8 cellular contexts compared by ENCODE assay signal in genomic region chr14:89425931-89426330, GRCh38. TPM values are rescaled to one million over a fixed set of nuclear protein-coding genes. Genes with fewer than 3 reads are reported as not detected.
DNase-seq lines count a peak whose midpoint lies in the region; ATAC-seq and TF ChIP-seq lines count a peak whose summit lies in the region.

No MANE protein-coding gene starts in this region.

- no peaks in the 10 kb centered on the region for H3K36me3 Mint-ChIP-seq in activated CD4-positive, alpha-beta memory T cell treated with anti-CD3 and anti-CD28 coated beads for 36 hours
- peaks cover 7% of the 10 kb centered on the region for H3K36me3 Mint-ChIP-seq in activated CD4-positive, alpha-beta memory T cell treated with anti-CD3 and anti-CD28 coated beads, Interleukin-2, amount 10 ng/mL, durations not matched to agents 7 days and 5 days (ENCODE audit: low read depth)

- TF ChIP-seq CTCF in astrocyte of the spinal cord (IDR thresholded peaks at IDR 0.05; ENCODE audit: low read depth, low read length) = no peak
- TF ChIP-seq CTCF in GM20000 (IDR thresholded peaks at IDR 0.05; ENCODE audit: extremely low read depth, missing control alignments) = no peak

- POLR2A ChIA-PET in activated CD4-positive, alpha-beta memory T cell treated with anti-CD3 and anti-CD28 coated beads for 36 hours (lab: Charles Lee) = interaction anchor here (0.6 kb wide), 1 partner anchor 79 kb away, joined by 3 read pairs; no protein-coding TSS in a partner anchor
- POLR2A ChIA-PET in activated CD4-positive, alpha-beta memory T cell treated with anti-CD3 and anti-CD28 coated beads, Interleukin-2, amount 10 ng/mL, durations not matched to agents 7 days and 5 days (lab: Charles Lee) = interaction anchor here (0.6 kb wide), 1 partner anchor 18 kb away, joined by 3 read pairs; no protein-coding TSS in a partner anchor

- no peaks in the 10 kb centered on the region for H3K27me3 Mint-ChIP-seq in activated CD4-positive, alpha-beta memory T cell treated with anti-CD3 and anti-CD28 coated beads for 36 hours
- no peaks in the 10 kb centered on the region for H3K27me3 Mint-ChIP-seq in activated CD4-positive, alpha-beta memory T cell treated with anti-CD3 and anti-CD28 coated beads, Interleukin-2, amount 10 ng/mL, durations not matched to agents 7 days and 5 days

- DNase-seq in activated CD4-positive, alpha-beta memory T cell treated with anti-CD3 and anti-CD28 coated beads for 36 hours = peak; percentile 26
- DNase-seq in activated CD4-positive, alpha-beta memory T cell treated with anti-CD3 and anti-CD28 coated beads, Interleukin-2, amount 10 ng/mL, durations not matched to agents 7 days and 5 days = no peak
- DNase-seq in astrocyte of the spinal cord (ENCODE audit: low read depth, low spot score) (peak; percentile 98), sciatic nerve (ENCODE audit: low spot score) (no peak), GM20000 (ENCODE audit: low spot score) (no peak), SKM-1 (lab: John Stamatoyannopoulos, UW; ENCODE audit: unreplicated experiment) (no peak)

- peaks cover 73% of the 10 kb centered on the region for H3K4me1 Mint-ChIP-seq in activated CD4-positive, alpha-beta memory T cell treated with anti-CD3 and anti-CD28 coated beads for 36 hours (ENCODE audit: low read depth)
- peaks cover 66% of the 10 kb centered on the region for H3K4me1 Mint-ChIP-seq in activated CD4-positive, alpha-beta memory T cell treated with anti-CD3 and anti-CD28 coated beads, Interleukin-2, amount 10 ng/mL, durations not matched to agents 7 days and 5 days

- H3K4me3 ChIP-seq in astrocyte of the spinal cord (ENCODE audit: low read depth, low read length) = no peak overlapping the region

- ATAC-seq in HG03342 (IDR thresholded peaks at IDR 0.05; ENCODE audit: unreplicated experiment) (peak; percentile 22), sciatic nerve (peak; percentile 25), GM18519 (IDR thresholded peaks at IDR 0.05; ENCODE audit: low FRiP score, unreplicated experiment) (no peak)

- in situ Hi-C loops in astrocyte of the spinal cord (cut with HindIII; ENCODE audit: low sequenced_read_pairs) = no loop called here

- no peak overlapping the region for H3K4me3 Mint-ChIP-seq in activated CD4-positive, alpha-beta memory T cell treated with anti-CD3 and anti-CD28 coated beads for 36 hours
- H3K4me3 Mint-ChIP-seq in activated CD4-positive, alpha-beta memory T cell treated with anti-CD3 and anti-CD28 coated beads, Interleukin-2, amount 10 ng/mL, durations not matched to agents 7 days and 5 days = no peak overlapping the region

- intact Hi-C loops in activated CD4-positive, alpha-beta memory T cell treated with anti-CD3 and anti-CD28 coated beads for 36 hours (cut with micrococcal nuclease) = no loop called here
- intact Hi-C loops in sciatic nerve (cut with DNase I) = no loop called here

- H3K27ac Mint-ChIP-seq in activated CD4-positive, alpha-beta memory T cell treated with anti-CD3 and anti-CD28 coated beads for 36 hours = no peak overlapping the region
- no peak overlapping the region for H3K27ac Mint-ChIP-seq in activated CD4-positive, alpha-beta memory T cell treated with anti-CD3 and anti-CD28 coated beads, Interleukin-2, amount 10 ng/mL, durations not matched to agents 7 days and 5 days

- no peaks in the 10 kb centered on the region for H3K9me3 Mint-ChIP-seq in activated CD4-positive, alpha-beta memory T cell treated with anti-CD3 and anti-CD28 coated beads for 36 hours
- H3K9me3 Mint-ChIP-seq in activated CD4-positive, alpha-beta memory T cell treated with anti-CD3 and anti-CD28 coated beads, Interleukin-2, amount 10 ng/mL, durations not matched to agents 7 days and 5 days = no peaks in the 10 kb centered on the region

- CTCF ChIA-PET in activated CD4-positive, alpha-beta memory T cell treated with anti-CD3 and anti-CD28 coated beads for 36 hours (lab: Charles Lee) = interaction anchor here (0.6 kb wide), 1 partner anchor 314 kb away, joined by 3 read pairs; no protein-coding TSS in a partner anchor
- CTCF ChIA-PET in activated CD4-positive, alpha-beta memory T cell treated with anti-CD3 and anti-CD28 coated beads, Interleukin-2, amount 10 ng/mL, durations not matched to agents 7 days and 5 days (lab: Charles Lee) = no interaction called here

RNA-seq across cellular contexts. Expression of gene FOXN3, which starts 8.9 kb away (rescaled TPM):
- total RNA-seq in activated CD4-positive, alpha-beta memory T cell treated with anti-CD3 and anti-CD28 coated beads for 36 hours = 10 to 100 TPM; 59.1 to 63.5 TPM
- 10 to 100 TPM; 73.1 to 78.3 TPM for total RNA-seq in activated CD4-positive, alpha-beta memory T cell treated with anti-CD3 and anti-CD28 coated beads, Interleukin-2, amount 10 ng/mL, durations not matched to agents 7 days and 5 days
- 80.9 TPM for total RNA-seq in sciatic nerve

Comparison
In these comparisons a context has a peak if more than half of its experiments do, and no peak if none do; other contexts are left out.
1. DNase-seq: peak in activated CD4-positive, alpha-beta memory T cell treated with anti-CD3 and anti-CD28 coated beads for 36 hours (single experiment) and astrocyte of the spinal cord (single experiment); none in activated CD4-positive, alpha-beta memory T cell treated with anti-CD3 and anti-CD28 coated beads, Interleukin-2, amount 10 ng/mL, durations not matched to agents 7 days and 5 days (single experiment), sciatic nerve (single experiment), GM20000 (single experiment) and SKM-1 (single experiment).